11 cellular contexts compared by ENCODE assay signal in the genomic region with DNA sequence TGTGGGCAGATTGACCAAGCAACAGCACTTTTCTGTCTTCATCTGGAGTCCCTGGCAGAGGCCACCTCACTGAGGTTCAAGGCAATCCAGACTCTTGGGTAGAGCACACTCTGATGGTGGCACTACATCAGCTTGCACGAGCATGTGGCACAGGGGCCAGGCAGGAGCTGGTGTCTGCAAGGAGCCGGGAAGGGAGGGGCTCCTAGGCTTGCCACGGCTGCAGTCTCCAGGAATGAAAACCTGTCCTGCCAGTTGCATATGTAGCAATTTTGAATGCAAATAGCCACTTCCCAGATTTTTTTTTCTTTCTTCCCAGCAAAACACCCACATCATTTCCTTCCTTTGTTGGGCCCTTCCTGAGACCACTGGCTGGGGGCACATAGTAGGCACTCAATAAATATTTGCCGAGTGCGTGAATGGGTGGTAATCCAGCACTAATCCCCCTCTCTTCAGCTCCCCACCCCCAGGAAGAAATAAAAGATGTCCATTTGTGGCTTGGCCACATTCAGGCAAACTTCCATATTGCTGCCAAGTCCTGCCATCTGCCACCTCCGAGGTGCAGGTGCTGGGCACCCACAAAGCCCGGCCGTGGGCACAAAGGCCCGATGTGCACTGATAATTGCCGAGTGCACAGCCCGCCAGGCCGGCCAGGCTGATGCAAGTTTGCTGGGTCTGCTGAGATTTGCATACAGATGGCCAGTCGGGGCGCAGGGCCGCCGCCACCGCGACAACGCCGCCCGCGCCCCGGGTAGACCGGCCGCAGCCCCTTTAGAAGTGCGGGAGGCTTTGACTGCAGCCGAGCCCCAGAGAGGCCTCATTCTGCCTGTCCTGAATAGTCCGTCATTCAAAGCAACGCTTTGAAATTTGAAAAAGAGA.
DNase-seq lines count a peak whose midpoint lies in the region; ATAC-seq and TF ChIP-seq lines count a peak whose summit lies in the region.
"Had no signal": no experiment of that assay in that cellular context is flagged by ENCODE, and none has a peak within 500 bp of the region (broad histone marks: within the 10 kb centered on the region; RNA-seq: fewer than 3 reads in every experiment).

No MANE protein-coding gene starts in this region.

- H3K36me3 ChIP-seq in gastroesophageal sphincter (no peaks in the 10 kb centered on the region), psoas muscle (ENCODE audit: insufficient read depth in 1 of 2, low read depth in 1 of 2) (no peaks in the 10 kb centered on the region)
- H3K36me3 ChIP-seq: breast epithelium had no signal

- H3K4me1 ChIP-seq in gastroesophageal sphincter = peaks cover 0 to 15% (median 2%) of the 10 kb centered on the region in 3 donors
- H3K4me1 ChIP-seq in psoas muscle = no peaks in the 10 kb centered on the region

- H3K4me3 Mint-ChIP-seq in natural killer cell treated with Interleukin-12 subunit alpha and Interleukin-12 subunit beta and Interleukin-15 and Interleukin-18, amount 100 ng/mL, for 72 hours = no peak overlapping the region
- H3K4me3 Mint-ChIP-seq: activated CD4-positive, alpha-beta memory T cell treated with anti-CD3 and anti-CD28 coated beads for 36 hours; stimulated activated effector memory CD8-positive, alpha-beta T cell treated with anti-CD3 and anti-CD28 coated beads, Interleukin-12 subunit alpha, Interleukin-12 subunit beta, amount 100 ng/mL, for 72 hours had no signal

- H3K27me3 ChIP-seq in gastroesophageal sphincter (peaks cover 82% of the 10 kb centered on the region), psoas muscle (ENCODE audit: insufficient read depth in 3 of 3, low read length in 2 of 3) (peaks cover 0 to 59% (median 16%) of the 10 kb centered on the region in 3 donors)

- no peak for TF ChIP-seq CTCF in gastroesophageal sphincter (IDR thresholded peaks at IDR 0.05)
- TF ChIP-seq CTCF in psoas muscle (IDR thresholded peaks at IDR 0.05) = no peak

- no peaks in the 10 kb centered on the region for H3K9me3 ChIP-seq in gastroesophageal sphincter
- H3K9me3 ChIP-seq in psoas muscle = no peaks in the 10 kb centered on the region
- H3K9me3 ChIP-seq: breast epithelium had no signal

- no peak overlapping the region for H3K27ac Mint-ChIP-seq in natural killer cell treated with Interleukin-12 subunit alpha and Interleukin-12 subunit beta and Interleukin-15 and Interleukin-18, amount 100 ng/mL, for 72 hours
- H3K27ac Mint-ChIP-seq: activated CD4-positive, alpha-beta memory T cell treated with anti-CD3 and anti-CD28 coated beads for 36 hours; stimulated activated effector memory CD8-positive, alpha-beta T cell treated with anti-CD3 and anti-CD28 coated beads, Interleukin-12 subunit alpha, Interleukin-12 subunit beta, amount 100 ng/mL, for 72 hours had no signal

- H3K36me3 Mint-ChIP-seq in natural killer cell treated with Interleukin-12 subunit alpha and Interleukin-12 subunit beta and Interleukin-15 and Interleukin-18, amount 100 ng/mL, for 72 hours = no peaks in the 10 kb centered on the region
- H3K36me3 Mint-ChIP-seq: activated CD4-positive, alpha-beta memory T cell treated with anti-CD3 and anti-CD28 coated beads for 36 hours; stimulated activated effector memory CD8-positive, alpha-beta T cell treated with anti-CD3 and anti-CD28 coated beads, Interleukin-12 subunit alpha, Interleukin-12 subunit beta, amount 100 ng/mL, for 72 hours had no signal

- 21 to 25% methylated on average over 4 to 16 of the region's 29 CpGs for WGBS in gastroesophageal sphincter (ENCODE audit: low coverage in 1 of 2), 2 donors
- 31 to 39% (median 38%) methylated on average over 29 of the region's 29 CpGs for WGBS in psoas muscle, 3 donors

- TF ChIP-seq EP300 in gastroesophageal sphincter (IDR thresholded peaks at IDR 0.05) = no peak

- H3K9me3 Mint-ChIP-seq in natural killer cell treated with Interleukin-12 subunit alpha and Interleukin-12 subunit beta and Interleukin-15 and Interleukin-18, amount 100 ng/mL, for 72 hours = no peaks in the 10 kb centered on the region
- H3K9me3 Mint-ChIP-seq: activated CD4-positive, alpha-beta memory T cell treated with anti-CD3 and anti-CD28 coated beads for 36 hours had no signal

- no peak overlapping the region for H3K4me3 ChIP-seq in gastroesophageal sphincter
- no peak overlapping the region for H3K4me3 ChIP-seq in psoas muscle

- ATAC-seq in gastroesophageal sphincter (peak; percentile 9), psoas muscle (no peak)
- no peak for ATAC-seq in natural killer cell treated with Interleukin-12 subunit alpha and Interleukin-12 subunit beta and Interleukin-15 and Interleukin-18, amount 100 ng/mL, for 72 hours
- ATAC-seq: stimulated activated effector memory CD8-positive, alpha-beta T cell treated with anti-CD3 and anti-CD28 coated beads, Interleukin-12 subunit alpha, Interleukin-12 subunit beta, amount 100 ng/mL, for 72 hours had no signal

- TF ChIP-seq POLR2A in gastroesophageal sphincter (IDR thresholded peaks at IDR 0.05) = no peak

- intact Hi-C loops in posterior vena cava (cut with DNase I) = no loop called here
- intact Hi-C loops in psoas muscle (cut with DNase I) = no loop called here

- DNase-seq in HT-29 (ENCODE audit: low spot score) (peak; percentile 44), NCI-H748 (lab: John Stamatoyannopoulos, UW; ENCODE audit: unreplicated experiment) (peak; percentile 89), posterior vena cava (ENCODE audit: low spot score) (peak; percentile 58), psoas muscle (no peak)
- DNase-seq in natural killer cell treated with Interleukin-12 subunit alpha and Interleukin-12 subunit beta and Interleukin-15 and Interleukin-18, amount 100 ng/mL, for 72 hours (ENCODE audit: low spot score) = no peak
- DNase-seq in stimulated activated naive CD4-positive, alpha-beta T cell treated with Interleukin-2 at 50 U/mL for 16 hours (lab: John Stamatoyannopoulos, UW) = no peak
- DNase-seq in NK-92 treated with Interleukin-12 subunit alpha and Interleukin-12 subunit beta, amount 100 ng/mL, for 24 hours (lab: John Stamatoyannopoulos, UW) = no peak
- DNase-seq: activated CD4-positive, alpha-beta memory T cell treated with anti-CD3 and anti-CD28 coated beads for 36 hours had no signal

- H3K27ac ChIP-seq in gastroesophageal sphincter (no peak overlapping the region), psoas muscle (no peak overlapping the region)
- H3K27ac ChIP-seq: breast epithelium had no signal

- no peaks in the 10 kb centered on the region for H3K4me1 Mint-ChIP-seq in natural killer cell treated with Interleukin-12 subunit alpha and Interleukin-12 subunit beta and Interleukin-15 and Interleukin-18, amount 100 ng/mL, for 72 hours (ENCODE audit: low read depth in 2 of 2)
- H3K4me1 Mint-ChIP-seq: stimulated activated effector memory CD8-positive, alpha-beta T cell treated with anti-CD3 and anti-CD28 coated beads, Interleukin-12 subunit alpha, Interleukin-12 subunit beta, amount 100 ng/mL, for 72 hours had no signal

- peaks cover 24 to 29% of the 10 kb centered on the region in 2 donors for H3K27me3 Mint-ChIP-seq in natural killer cell treated with Interleukin-12 subunit alpha and Interleukin-12 subunit beta and Interleukin-15 and Interleukin-18, amount 100 ng/mL, for 72 hours

Comparison
In these comparisons a context has a peak if more than half of its experiments do, and no peak if none do; other contexts are left out.
1. DNase-seq: peak in HT-29 (single experiment), NCI-H748 (single experiment) and posterior vena cava (single experiment); none in natural killer cell treated with Interleukin-12 subunit alpha and Interleukin-12 subunit beta and Interleukin-15 and Interleukin-18, amount 100 ng/mL, for 72 hours (single experiment), stimulated activated naive CD4-positive, alpha-beta T cell treated with Interleukin-2 at 50 U/mL for 16 hours (single experiment), psoas muscle (0 of 2) and NK-92 treated with Interleukin-12 subunit alpha and Interleukin-12 subunit beta, amount 100 ng/mL, for 24 hours (single experiment).